8 cellular contexts compared by ENCODE assay signal in the genomic region with DNA sequence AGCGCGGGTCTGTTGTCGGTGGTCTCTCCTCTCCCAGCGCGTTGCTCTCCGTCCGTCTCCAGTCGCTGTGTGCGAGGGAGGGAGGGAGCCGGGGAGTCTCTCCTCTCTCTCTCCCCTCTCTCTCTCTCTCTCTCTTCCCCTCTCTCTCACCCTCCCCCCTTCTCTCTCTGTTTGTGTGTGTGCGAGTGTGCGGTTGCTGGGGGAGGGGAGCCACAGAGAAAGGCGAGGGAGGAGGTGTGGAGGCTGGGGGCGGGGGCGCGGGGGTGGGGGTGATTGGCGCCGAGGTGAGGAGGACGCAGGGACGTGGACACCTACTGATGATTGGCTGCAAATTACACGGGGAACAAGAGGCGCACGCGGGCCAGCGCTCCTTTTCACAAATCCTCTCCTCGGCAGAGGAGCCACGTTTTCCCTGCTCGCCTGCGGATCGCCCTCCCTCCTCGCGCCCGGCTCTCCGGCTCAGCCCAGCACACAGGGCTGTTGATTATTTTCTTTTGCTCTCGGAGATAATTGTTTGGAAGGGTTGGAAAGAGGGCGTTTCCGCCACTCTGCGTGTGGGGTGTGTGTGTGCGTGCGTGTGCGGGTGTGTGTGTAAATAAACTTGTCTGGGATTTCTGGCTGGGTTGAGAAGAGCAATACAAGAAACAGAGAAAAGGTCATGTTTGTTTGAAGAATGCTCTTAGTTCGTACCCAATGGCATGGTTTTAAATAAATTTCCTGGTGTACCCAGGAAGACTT. TPM values are rescaled to one million over a fixed set of nuclear protein-coding genes. Genes with fewer than 3 reads are reported as not detected.
DNase-seq lines count a peak whose midpoint lies in the region; ATAC-seq, FAIRE-seq and TF ChIP-seq lines count a peak whose summit lies in the region.

A gene (minus strand): TSS at position 73 of the 738 bp plus-strand sequence. CDS start 3,092 bp downstream, outside the sequence.

- DNase-seq in HTR-8/SVneo (ENCODE audit: insufficient read length, low spot score) (peak; percentile 5), OCI-LY7 (ENCODE audit: low spot score) (no peak), astrocyte of the hippocampus (ENCODE audit: low read depth, low spot score) (peak; percentile 78), renal cortical epithelial cell (ENCODE audit: low read depth) (peak; percentile 29)

- H3K4me3 ChIP-seq in ACC112 (ENCODE audit: low read depth, low read length) (peak within 1 kb of the TSS; percentile 67), OCI-LY7 (ENCODE audit: low read depth, low read length, poor library complexity, severe bottlenecking) (no peak within 1 kb of the TSS), iPS-11a (ENCODE audit: low read depth, low read length) (peak within 1 kb of the TSS; percentile 75)

- H4K20me1 ChIP-seq in OCI-LY7 (ENCODE audit: insufficient read depth, low read length), result no peaks in the 10 kb centered on the region

- no TSS peak for BruUV-seq in OCI-LY7 (replicated peaks; lab: Mats Ljungman, UMichigan)

- POLR2A ChIA-PET in OCI-LY7 (lab: Charles Lee), result no interaction called here

- H3K27me3 ChIP-seq in ACC112 (ENCODE audit: insufficient read depth, low read length), result peaks cover 65% of the 10 kb centered on the region

- no peaks in the 10 kb centered on the region for H3K36me3 ChIP-seq in ACC112 (ENCODE audit: insufficient read depth, low read length)
- no peaks in the 10 kb centered on the region for H3K36me3 ChIP-seq in OCI-LY7 (ENCODE audit: insufficient read depth, low read length)

- no peaks in the 10 kb centered on the region for H3K9me3 ChIP-seq in OCI-LY7 (ENCODE audit: low read length)

- H2AFZ ChIP-seq in ACC112 (ENCODE audit: low read length, unreplicated experiment) (no peak within 1 kb of the TSS), OCI-LY7 (ENCODE audit: low read length) (no peak within 1 kb of the TSS)

- no peak for TF ChIP-seq CTCF in OCI-LY7 (conservative IDR thresholded peaks at IDR 0.05; ENCODE audit: low read length)

- intact Hi-C loops in OCI-LY7 (cut with micrococcal nuclease; ENCODE audit: unreplicated experiment), result no loop called here

- ATAC-seq in GM18868 (IDR thresholded peaks at IDR 0.05; ENCODE audit: unreplicated experiment) (peak; percentile 27), HG03469 (IDR thresholded peaks at IDR 0.05; ENCODE audit: unreplicated experiment) (no peak)

- H3K4me2 ChIP-seq in OCI-LY7 (ENCODE audit: low read length), result peak within 1 kb of the TSS; percentile 46; the same call in 1 of the 2 replicates

- no peaks in the 10 kb centered on the region for H3K9me2 ChIP-seq in OCI-LY7 (ENCODE audit: insufficient read depth, low read length)

- CTCF ChIA-PET in OCI-LY7 (lab: Charles Lee; ENCODE audit: unreplicated experiment), result no interaction called here

- H3K79me2 ChIP-seq in ACC112 (ENCODE audit: control insufficient read depth, insufficient read depth, low read length, unreplicated experiment), result no peaks in the 10 kb centered on the region
- no peaks in the 10 kb centered on the region for H3K79me2 ChIP-seq in OCI-LY7 (ENCODE audit: insufficient read depth, low read depth, low read length)

- FAIRE-seq in HTR-8/SVneo (lab: Jason Lieb, UNC), result no peak

- no peaks in the 10 kb centered on the region for H3K4me1 ChIP-seq in ACC112 (ENCODE audit: control insufficient read depth, insufficient read depth, low read length, unreplicated experiment)
- H3K4me1 ChIP-seq in OCI-LY7 (ENCODE audit: insufficient read depth, low read length, poor library complexity, severe bottlenecking), result peaks cover 4% of the 10 kb centered on the region

- H3K27ac ChIP-seq in ACC112 (ENCODE audit: low read depth, low read length) (no peak within 1 kb of the TSS), OCI-LY7 (ENCODE audit: low read depth, low read length, poor library complexity, severe bottlenecking) (no peak within 1 kb of the TSS)

RNA-seq across cellular contexts. Expression of the gene that starts here (rescaled TPM):
- 0.03 TPM in 1 of 2 replicates, not detected in the other for total RNA-seq in OCI-LY7 (2014; rRNA removed; shearing (Covaris generic))
- total RNA-seq in OCI-LY7 (2022) (not detected in 2 replicates), renal cortical epithelial cell (0.05 TPM in 1 of 2 replicates, not detected in the other)

Comparison
In these comparisons a context has a peak if more than half of its experiments do, and no peak if none do; other contexts are left out.
1. Peak in DNase-seq in renal cortical epithelial cell; RNA of the gene not detected or under 1 TPM.